10 cellular contexts compared by ENCODE assay signal in genomic region chr14:95662376-95663186, GRCh38. TPM values are rescaled to one million over a fixed set of nuclear protein-coding genes. Genes with fewer than 3 reads are reported as not detected.
DNase-seq lines count a peak whose midpoint lies in the region; ATAC-seq and TF ChIP-seq lines count a peak whose summit lies in the region.
"Had no signal": no experiment of that assay in that cellular context is flagged by ENCODE, and none has a peak within 500 bp of the region (broad histone marks: within the 10 kb centered on the region; RNA-seq: fewer than 3 reads in every experiment).

No MANE protein-coding gene starts in this region.

- no peaks in the 10 kb centered on the region for H3K9me3 Mint-ChIP-seq in Caco-2 (ENCODE audit: unreplicated experiment)
- H3K9me3 Mint-ChIP-seq in activated naive CD8-positive, alpha-beta T cell (ENCODE audit: low read depth), result no peaks in the 10 kb centered on the region
- H3K9me3 Mint-ChIP-seq in glutamatergic neuron (ENCODE audit: unreplicated experiment), result no peaks in the 10 kb centered on the region
- H3K9me3 Mint-ChIP-seq in endothelial cell (ENCODE audit: unreplicated experiment), result no peaks in the 10 kb centered on the region

- peak; percentile 24 for ATAC-seq in GM19463 (IDR thresholded peaks at IDR 0.05; ENCODE audit: unreplicated experiment)
- peak; percentile 29 for ATAC-seq in HG03097 (IDR thresholded peaks at IDR 0.05; ENCODE audit: low FRiP score, unreplicated experiment)

- TF ChIP-seq CTCF in Caco-2 (IDR thresholded peaks at IDR 0.05; ENCODE audit: insufficient read depth in 1 of 2, low read depth in 1 of 2, low read length in 1 of 2, severe bottlenecking in 1 of 2, unreplicated experiment in 1 of 2) (no peak), glutamatergic neuron (IDR thresholded peaks at IDR 0.05; ENCODE audit: partially characterized antibody, unreplicated experiment) (no peak), endothelial cell (IDR thresholded peaks at IDR 0.05; ENCODE audit: unreplicated experiment) (no peak)

- intact Hi-C loops in Caco-2 (cut with micrococcal nuclease; ENCODE audit: unreplicated experiment), result no loop called here

- H3K27me3 Mint-ChIP-seq in Caco-2 (ENCODE audit: insufficient read depth, unreplicated experiment), result peaks cover 14% of the 10 kb centered on the region
- peaks cover 6% of the 10 kb centered on the region for H3K27me3 Mint-ChIP-seq in activated naive CD8-positive, alpha-beta T cell
- H3K27me3 Mint-ChIP-seq in glutamatergic neuron (ENCODE audit: unreplicated experiment), result peaks cover 2% of the 10 kb centered on the region
- peaks cover 3% of the 10 kb centered on the region for H3K27me3 Mint-ChIP-seq in endothelial cell (ENCODE audit: unreplicated experiment)

- DNase-seq in Caco-2 (peak in 1 of 2 experiments; percentile 17), glutamatergic neuron (no peak), NCI-H524 (lab: John Stamatoyannopoulos, UW) (no peak), endothelial cell (ENCODE audit: low spot score) (no peak), SHP77 (lab: John Stamatoyannopoulos, UW) (no peak)
- DNase-seq: activated CD8-positive, alpha-beta memory T cell treated with anti-CD3 and anti-CD28 coated beads, Interleukin-2, amount 50 U/mL, for 4 hours; AML-193 had no signal

- CTCF ChIA-PET in Caco-2 (lab: Charles Lee), result interaction anchor here (0.6 to 0.7 kb wide), 3 partner anchors 34 to 126 kb away, joined by 6 to 9 read pairs (median 7); no protein-coding TSS in a partner anchor

- BruUV-seq in Caco-2 (replicated peaks; lab: Mats Ljungman, UMichigan), result no TSS peak

- H3K27ac Mint-ChIP-seq in Caco-2 (ENCODE audit: unreplicated experiment) (no peak overlapping the region), glutamatergic neuron (ENCODE audit: unreplicated experiment) (no peak overlapping the region), endothelial cell (ENCODE audit: unreplicated experiment) (no peak overlapping the region)
- H3K27ac Mint-ChIP-seq in activated naive CD8-positive, alpha-beta T cell, result no peak overlapping the region

- H3K36me3 ChIP-seq in Caco-2 (ENCODE audit: control insufficient read depth, insufficient read depth, low read length), result no peaks in the 10 kb centered on the region

- no peaks in the 10 kb centered on the region for H3K36me3 Mint-ChIP-seq in Caco-2 (ENCODE audit: insufficient read depth, unreplicated experiment)
- H3K36me3 Mint-ChIP-seq in activated naive CD8-positive, alpha-beta T cell, result no peaks in the 10 kb centered on the region
- H3K36me3 Mint-ChIP-seq in glutamatergic neuron (ENCODE audit: unreplicated experiment), result no peaks in the 10 kb centered on the region
- no peaks in the 10 kb centered on the region for H3K36me3 Mint-ChIP-seq in endothelial cell (ENCODE audit: low read depth, unreplicated experiment)

- H3K4me1 ChIP-seq in Caco-2, result peaks cover 15% of the 10 kb centered on the region

- H3K4me3 Mint-ChIP-seq in Caco-2 (ENCODE audit: unreplicated experiment) (peak overlapping the region; percentile 21), glutamatergic neuron (ENCODE audit: unreplicated experiment) (no peak overlapping the region), endothelial cell (ENCODE audit: unreplicated experiment) (no peak overlapping the region)
- H3K4me3 Mint-ChIP-seq in activated naive CD8-positive, alpha-beta T cell, result peak overlapping the region; percentile 56

- no peaks in the 10 kb centered on the region for H3K9me3 ChIP-seq in Caco-2

- H3K4me3 ChIP-seq in Caco-2 (ENCODE audit: low read depth, low read length), result no peak overlapping the region

- H3K4me1 Mint-ChIP-seq in Caco-2 (ENCODE audit: low read depth, unreplicated experiment), result peaks cover 22% of the 10 kb centered on the region
- H3K4me1 Mint-ChIP-seq in activated naive CD8-positive, alpha-beta T cell (ENCODE audit: low read depth), result peaks cover 7% of the 10 kb centered on the region
- peaks cover 4% of the 10 kb centered on the region for H3K4me1 Mint-ChIP-seq in glutamatergic neuron (ENCODE audit: low read depth, unreplicated experiment)
- H3K4me1 Mint-ChIP-seq in endothelial cell (ENCODE audit: unreplicated experiment), result no peaks in the 10 kb centered on the region

- POLR2A ChIA-PET in Caco-2 (lab: Charles Lee), result interaction anchor here (0.6 kb wide), 3 partner anchors 25 to 147 kb away, joined by 3 to 7 read pairs (median 4); partner anchors contain the start of gene GLRX5

- H3K27me3 ChIP-seq in Caco-2 (replicated peaks; ENCODE audit: control insufficient read depth, insufficient read depth, low read length), result no peaks in the 10 kb centered on the region

RNA-seq across cellular contexts. Expression of gene TCL1B, which starts 23.6 kb away (rescaled TPM):
- total RNA-seq in Caco-2 (2022) (not detected in 2 replicates), glutamatergic neuron (ENCODE audit: unreplicated experiment) (not detected), endothelial cell (ENCODE audit: unreplicated experiment) (not detected)

RNA-seq across cellular contexts. Expression of gene TCL1A, which starts 51.3 kb away (rescaled TPM):
- not detected in 2 replicates for total RNA-seq in Caco-2 (2022)
- total RNA-seq in glutamatergic neuron (ENCODE audit: unreplicated experiment), result not detected
- total RNA-seq in endothelial cell (ENCODE audit: unreplicated experiment), result not detected

Comparison
In these comparisons a context has a peak if more than half of its experiments do, and no peak if none do; other contexts are left out.
1. H3K4me3 Mint-ChIP-seq: peak in Caco-2 (single experiment) and activated naive CD8-positive, alpha-beta T cell (single experiment); none in glutamatergic neuron (single experiment) and endothelial cell (single experiment).